Comparison of ENCODE assay signal across 24 cellular contexts in genomic region chr4:69750346-69750745, GRCh38. TPM values are rescaled to one million over a fixed set of nuclear protein-coding genes. Genes with fewer than 3 reads are reported as not detected.
DNase-seq lines count a peak whose midpoint lies in the region; ATAC-seq and TF ChIP-seq lines count a peak whose summit lies in the region.
"Had no signal": no experiment of that assay in that cellular context is flagged by ENCODE, and none has a peak within 500 bp of the region (broad histone marks: within the 10 kb centered on the region; RNA-seq: fewer than 3 reads in every experiment).

No MANE protein-coding gene starts in this region.

- H3K4me1 ChIP-seq in SK-N-SH (ENCODE audit: control insufficient read depth in 1 of 2, insufficient read depth in 2 of 2, low read depth in 1 of 2, low read length in 1 of 2) (no peaks in the 10 kb centered on the region; a peak in 1 of 4 replicates), esophagus squamous epithelium (peaks cover 0 to 32% (median 0%) of the 10 kb centered on the region in 3 donors), thyroid gland (no peaks in the 10 kb centered on the region), BE2C (no peaks in the 10 kb centered on the region)
- H3K4me1 ChIP-seq: parathyroid adenoma, uterus had no signal

- no peaks in the 10 kb centered on the region for H3K9me2 ChIP-seq in SK-N-SH

- H3K27ac ChIP-seq in HL-60 (replicated peaks) (peak overlapping the region; percentile 56), SK-N-SH (ENCODE audit: low read depth in 2 of 2, low read length in 1 of 2) (peak overlapping the region; percentile 26 to 28; a peak in 3 of 4 replicates), esophagus squamous epithelium (peak overlapping the region in 3 of 4 donors; percentile 3 to 42 (median 37)), thyroid gland (no peak overlapping the region)
- H3K27ac ChIP-seq: C4-2B, parathyroid adenoma, right lobe of liver, SJCRH30, uterus had no signal

- no peak overlapping the region for H2AFZ ChIP-seq in SK-N-SH (ENCODE audit: low read depth)
- H2AFZ ChIP-seq: parathyroid adenoma had no signal

- TF ChIP-seq EP300 in SK-N-SH (IDR thresholded peaks at IDR 0.05; ENCODE audit: borderline replicate concordance in 1 of 2, low read depth in 1 of 2, low read length in 1 of 2) = no peak

- H3K4me3 ChIP-seq in HL-60 (replicated peaks; ENCODE audit: insufficient read depth, low read length) (no peak overlapping the region), SK-N-SH (ENCODE audit: low read depth in 2 of 2, low read length in 1 of 2) (no peak overlapping the region), esophagus squamous epithelium (no peak overlapping the region), thyroid gland (replicated peaks in 1 of 3) (no peak overlapping the region), BE2C (ENCODE audit: low read depth, low read length) (no peak overlapping the region)
- H3K4me3 ChIP-seq: heart right ventricle, right lobe of liver, SJCRH30, uterus had no signal

- H4K20me1 ChIP-seq in SK-N-SH (ENCODE audit: insufficient read depth) = no peaks in the 10 kb centered on the region

- POLR2A ChIA-PET in SK-N-SH (lab: Yijun Ruan, JAX) = no interaction called here

- peaks cover 2 to 18% of the 10 kb centered on the region in 2 experiments for H3K36me3 ChIP-seq in SK-N-SH (replicated peaks in 1 of 2; ENCODE audit: control insufficient read depth in 1 of 2, insufficient read depth in 2 of 2, low read length in 1 of 2)
- no peaks in the 10 kb centered on the region for H3K36me3 ChIP-seq in esophagus squamous epithelium
- H3K36me3 ChIP-seq in thyroid gland = no peaks in the 10 kb centered on the region
- no peaks in the 10 kb centered on the region for H3K36me3 ChIP-seq in BE2C
- H3K36me3 ChIP-seq: heart right ventricle, SJCRH30, uterus had no signal

- no peaks in the 10 kb centered on the region for H3K27me3 ChIP-seq in HL-60 (ENCODE audit: insufficient read depth, poor library complexity, severe bottlenecking)
- H3K27me3 ChIP-seq in SK-N-SH (ENCODE audit: insufficient read depth) = no peaks in the 10 kb centered on the region
- H3K27me3 ChIP-seq in esophagus squamous epithelium = no peaks in the 10 kb centered on the region
- H3K27me3 ChIP-seq in thyroid gland = no peaks in the 10 kb centered on the region
- no peaks in the 10 kb centered on the region for H3K27me3 ChIP-seq in BE2C
- H3K27me3 ChIP-seq: heart right ventricle, right lobe of liver, SJCRH30, uterus had no signal

- no peaks in the 10 kb centered on the region for H3K9me3 ChIP-seq in SK-N-SH
- no peaks in the 10 kb centered on the region for H3K9me3 ChIP-seq in esophagus squamous epithelium
- H3K9me3 ChIP-seq in thyroid gland = no peaks in the 10 kb centered on the region
- H3K9me3 ChIP-seq in BE2C = no peaks in the 10 kb centered on the region
- H3K9me3 ChIP-seq: right lobe of liver, SJCRH30, uterus had no signal

- no peak for TF ChIP-seq RAD21 in SK-N-SH (IDR thresholded peaks at IDR 0.05; ENCODE audit: low read length)

- no peak for ATAC-seq in GM19324 (IDR thresholded peaks at IDR 0.05; ENCODE audit: low FRiP score, unreplicated experiment)
- ATAC-seq: stimulated activated effector memory CD8-positive, alpha-beta T cell treated with anti-CD3 and anti-CD28 coated beads, Interleukin-12 subunit alpha, Interleukin-12 subunit beta, amount 100 ng/mL, for 72 hours; T-cell had no signal

- CTCF ChIA-PET in SK-N-SH (lab: Yijun Ruan, JAX) = no interaction called here

- H3K4me2 ChIP-seq in SK-N-SH = no peak overlapping the region

- H3K79me2 ChIP-seq in SK-N-SH (ENCODE audit: insufficient read depth) = no peaks in the 10 kb centered on the region
- H3K79me2 ChIP-seq: parathyroid adenoma had no signal

- intact Hi-C loops in esophagus squamous epithelium (cut with DNase I) (no loop called here), thyroid gland (cut with DNase I) (no loop called here)

- peaks cover 14% of the 10 kb centered on the region for H3F3A ChIP-seq in SK-N-SH (replicated peaks; ENCODE audit: insufficient read depth)

- TF ChIP-seq CTCF in HL-60 (IDR thresholded peaks at IDR 0.05; ENCODE audit: insufficient read depth, low read length) (no peak), SK-N-SH (IDR thresholded peaks at IDR 0.05) (no peak), esophagus squamous epithelium (IDR thresholded peaks at IDR 0.05) (no peak), thyroid gland (IDR thresholded peaks at IDR 0.05) (no peak), BE2C (IDR thresholded peaks at IDR 0.05; ENCODE audit: low read depth, low read length) (no peak)

- no peak overlapping the region for H3K9ac ChIP-seq in SK-N-SH
- H3K9ac ChIP-seq: parathyroid adenoma had no signal

- no peak for DNase-seq in HL-60 (ENCODE audit: low read depth in 1 of 2, low spot score in 1 of 2)
- DNase-seq in SK-N-SH = no peak
- no peak for DNase-seq in esophagus squamous epithelium (lab: John Stamatoyannopoulos, UW)
- peak; percentile 45 for DNase-seq in renal cortical epithelial cell (ENCODE audit: low read depth)
- no peak for DNase-seq in NCI-H748 treated with DMSO at 0.1 percent for 48 hours (lab: John Stamatoyannopoulos, UW)
- no peak for DNase-seq in thyroid gland
- no peak for DNase-seq in BE2C
- DNase-seq: activated CD4-positive, alpha-beta T cell treated with anti-CD3 and anti-CD28 coated beads, Interleukin-2, amount 50 U/mL, for 48 hours; activated CD8-positive, alpha-beta memory T cell treated with anti-CD3 and anti-CD28 coated beads, Interleukin-2, amount 50 U/mL, for 4 hours; foreskin melanocyte; GOT3; heart right ventricle; NCI-H1694; NCI-H510A treated with DMSO at 0.1 percent for 48 hours; right lobe of liver; SJCRH30; stimulated activated CD4-positive, alpha-beta T cell treated with anti-CD3 and anti-CD28 coated beads, Interleukin-4, amount 100 ng/mL, for 24 hours; T-cell; uterus had no signal

- TF ChIP-seq POLR2A in esophagus squamous epithelium (IDR thresholded peaks at IDR 0.05) (no peak), thyroid gland (IDR thresholded peaks at IDR 0.05) (no peak)

TF ChIP-seq in SK-N-SH, 30 proteins besides CTCF, POLR2A, EP300 and RAD21:
- TF ChIP-seq EZH2phosphoT487 (IDR thresholded peaks at IDR 0.05; ENCODE audit: borderline replicate concordance, low read depth) (no peak), TCF12 (IDR thresholded peaks at IDR 0.05) (peak; percentile 16; the same call in 1 of the 2 replicates)

RNA-seq across cellular contexts. Expression of gene SULT1B1, which starts 10.1 kb away (rescaled TPM):
- 14.7 and 22.4 TPM in 2 replicates for polyA plus RNA-seq in SK-N-SH (2012; rRNA removed)
- 20.7 and 28.2 TPM in 2 replicates for polyA plus RNA-seq in SK-N-SH (2012; cell fraction: cytosol; rRNA removed)
- 12.9 and 33.9 TPM in 2 replicates for polyA plus RNA-seq in SK-N-SH (2012; cell fraction: nucleus; rRNA removed)
- 1 to 10 TPM in 2 of 4 donors, under 1 TPM in 2; 0.57 to 1.7 (median 1.0) TPM for total RNA-seq in esophagus squamous epithelium
- total RNA-seq in renal cortical epithelial cell = not detected in 2 replicates
- total RNA-seq in thyroid gland = under 1 TPM; 0.33 to 0.83 (median 0.51) TPM
- not detected for polyA plus RNA-seq in BE2C (2012; ENCODE audit: insufficient read depth, insufficient read length, low read depth)
- total RNA-seq: neural crest cell had no signal

Comparison
In these comparisons a context has a peak if more than half of its experiments do, and no peak if none do; other contexts are left out.
1. H3K27ac ChIP-seq: peak in HL-60 (single experiment), SK-N-SH (2 of 2) and esophagus squamous epithelium (3 of 4); none in thyroid gland (0 of 3).